8 cellular contexts compared by ENCODE assay signal in genomic region chr5:176446884-176447537, GRCh38. TPM values are rescaled to one million over a fixed set of nuclear protein-coding genes. Genes with fewer than 3 reads are reported as not detected.
A peak's percentile ranks its signal among the peaks of the same experiment; 100 is the strongest.
DNase-seq lines count a peak whose midpoint lies in the region; ATAC-seq and TF ChIP-seq lines count a peak whose summit lies in the region.

No MANE protein-coding gene starts in this region.

- no peak for TF ChIP-seq CTCF in mesothelial cell of epicardium (IDR thresholded peaks at IDR 0.05; ENCODE audit: unreplicated experiment)

- intact Hi-C loops in dendritic cell treated with granulocyte-macrophage colony-stimulating factor and Interleukin-4, amounts not matched to agents 40 ng/mL and 50 ng/mL, for 4 days (cut with micrococcal nuclease) = loop anchor here (5.0 kb wide), 2 partner anchors 85 to 90 kb away; partner anchors contain the start of genes KIAA1191 and RNF44

- no peaks in the 10 kb centered on the region for H3K9me3 ChIP-seq in SK-N-MC (ENCODE audit: low read depth, low read length)

- H3K27ac Mint-ChIP-seq in dendritic cell treated with granulocyte-macrophage colony-stimulating factor and Interleukin-4, amounts not matched to agents 40 ng/mL and 50 ng/mL, for 4 days = peak overlapping the region; percentile 95
- H3K27ac Mint-ChIP-seq in mesothelial cell of epicardium = peak overlapping the region; percentile 100

- peak overlapping the region; percentile 91 for H3K4me3 Mint-ChIP-seq in dendritic cell treated with granulocyte-macrophage colony-stimulating factor and Interleukin-4, amounts not matched to agents 40 ng/mL and 50 ng/mL, for 4 days
- peak overlapping the region; percentile 91 for H3K4me3 Mint-ChIP-seq in mesothelial cell of epicardium

- H3K9ac ChIP-seq in SK-N-MC (ENCODE audit: insufficient read length) = peak overlapping the region; percentile 92

- H3K4me3 ChIP-seq in SK-N-MC = peak overlapping the region; percentile 94

- peaks cover 21% of the 10 kb centered on the region for H3K36me3 Mint-ChIP-seq in dendritic cell treated with granulocyte-macrophage colony-stimulating factor and Interleukin-4, amounts not matched to agents 40 ng/mL and 50 ng/mL, for 4 days (ENCODE audit: low read depth)
- no peaks in the 10 kb centered on the region for H3K36me3 Mint-ChIP-seq in mesothelial cell of epicardium

- no peaks in the 10 kb centered on the region for H3K27me3 Mint-ChIP-seq in dendritic cell treated with granulocyte-macrophage colony-stimulating factor and Interleukin-4, amounts not matched to agents 40 ng/mL and 50 ng/mL, for 4 days
- peaks cover 4% of the 10 kb centered on the region for H3K27me3 Mint-ChIP-seq in mesothelial cell of epicardium (ENCODE audit: low read depth)

- DNase-seq in DMS79 treated with DMSO at 0.1 percent for 48 hours (lab: John Stamatoyannopoulos, UW) (peak; percentile 2), DMS79 (lab: John Stamatoyannopoulos, UW) (no peak), SK-N-MC (ENCODE audit: low read depth, low spot score) (no peak), mesothelial cell of epicardium (ENCODE audit: low spot score in 2 of 2, unreplicated experiment in 2 of 2) (peak in 1 of 2 experiments; percentile 48), SHP77 (lab: John Stamatoyannopoulos, UW) (no peak), NCI-H82 (lab: John Stamatoyannopoulos, UW) (no peak)

- no peak for ATAC-seq in HG03378 (IDR thresholded peaks at IDR 0.05; ENCODE audit: unreplicated experiment)

- H3K27ac ChIP-seq in SK-N-MC = no peak overlapping the region

- no peaks in the 10 kb centered on the region for H3K36me3 ChIP-seq in SK-N-MC (ENCODE audit: insufficient read depth, low read length)

- H3K4me1 Mint-ChIP-seq in dendritic cell treated with granulocyte-macrophage colony-stimulating factor and Interleukin-4, amounts not matched to agents 40 ng/mL and 50 ng/mL, for 4 days (ENCODE audit: low read depth) = peaks cover 34% of the 10 kb centered on the region
- peaks cover 14% of the 10 kb centered on the region for H3K4me1 Mint-ChIP-seq in mesothelial cell of epicardium

- H3K9me3 Mint-ChIP-seq in dendritic cell treated with granulocyte-macrophage colony-stimulating factor and Interleukin-4, amounts not matched to agents 40 ng/mL and 50 ng/mL, for 4 days = no peaks in the 10 kb centered on the region
- H3K9me3 Mint-ChIP-seq in mesothelial cell of epicardium = no peaks in the 10 kb centered on the region

RNA-seq across cellular contexts. Expression of gene FAF2, which starts 1.2 kb away (rescaled TPM):
- 52.7 to 54.7 TPM (median 53.9 TPM) in 3 replicates for total RNA-seq in mesothelial cell of epicardium

RNA-seq across cellular contexts. Expression of gene CLTB, which starts 30.7 kb away (rescaled TPM):
- total RNA-seq in mesothelial cell of epicardium = 43.3 to 46.8 TPM (median 44.1 TPM) in 3 replicates

RNA-seq across cellular contexts. Expression of gene HIGD2A, which starts 58.5 kb away (rescaled TPM):
- 81.4 to 82.5 TPM (median 81.9 TPM) in 3 replicates for total RNA-seq in mesothelial cell of epicardium

RNA-seq across cellular contexts. Expression of gene NOP16, which starts 58.6 kb away (rescaled TPM):
- total RNA-seq in mesothelial cell of epicardium = 23.4 to 27.7 TPM (median 26.2 TPM) in 3 replicates
